15 cellular contexts compared by ENCODE assay signal in the genomic region with DNA sequence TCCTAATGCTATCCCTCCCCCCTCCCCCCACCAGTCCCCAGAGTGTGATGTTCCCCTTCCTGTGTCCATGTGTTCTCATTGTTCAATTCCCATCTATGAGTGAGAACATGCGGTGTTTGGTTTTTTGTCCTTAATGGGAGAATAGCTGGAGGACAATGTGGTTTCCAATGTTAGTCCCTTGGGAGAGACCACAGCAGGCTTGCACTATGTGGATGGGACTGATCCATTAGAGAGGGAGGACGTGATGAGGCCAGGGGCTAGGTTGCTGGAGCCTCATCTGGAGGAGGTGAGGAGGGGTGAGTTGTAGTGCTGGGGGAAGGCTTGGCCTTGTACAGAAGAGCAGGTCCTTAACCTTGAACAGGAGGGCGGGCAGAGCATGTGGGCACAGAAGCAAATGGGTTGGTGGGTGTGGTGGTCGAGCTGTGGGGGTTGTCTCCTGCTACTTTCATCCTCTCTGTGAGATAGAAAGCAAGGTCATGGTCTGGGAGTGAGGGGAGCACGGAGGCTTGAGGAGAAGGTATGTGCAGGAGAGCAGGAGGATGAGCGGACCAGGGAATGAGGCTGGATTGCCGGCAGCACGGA. TPM values are rescaled to one million over a fixed set of nuclear protein-coding genes. Genes with fewer than 3 reads are reported as not detected.
DNase-seq lines count a peak whose midpoint lies in the region; ATAC-seq and TF ChIP-seq lines count a peak whose summit lies in the region.
"Had no signal": no experiment of that assay in that cellular context is flagged by ENCODE, and none has a peak within 500 bp of the region (broad histone marks: within the 10 kb centered on the region; RNA-seq: fewer than 3 reads in every experiment).

No MANE protein-coding gene starts in this region.

- no peak overlapping the region for H4K5ac ChIP-seq in H9 (ENCODE audit: insufficient read length, low read depth, low read length)

- H3K9ac ChIP-seq in H9 (ENCODE audit: extremely low read depth, insufficient read length, low read length) = no peak overlapping the region

- H2BK12ac ChIP-seq in H9 (ENCODE audit: insufficient read length, low read depth, low read length) = no peak overlapping the region

- H2BK15ac ChIP-seq in H9 (ENCODE audit: low read depth, low read length) = no peak overlapping the region

- no peaks in the 10 kb centered on the region for H3K27me3 Mint-ChIP-seq in activated CD4-positive, alpha-beta T cell treated with anti-CD3 and anti-CD28 coated beads, Interleukin-2, amount 10 ng/mL, durations not matched to agents 24 days and 14 days
- no peaks in the 10 kb centered on the region; the same call in 1 of the 2 replicates for H3K27me3 Mint-ChIP-seq in H9 (ENCODE audit: low read depth)
- H3K27me3 Mint-ChIP-seq in activated T-helper 2 cell treated with anti-CD3 and anti-CD28 coated beads, Interferon-gamma antibody, Interleukin-2, Interleukin-4, amounts not matched to agents 10 μg/mL and 5 μg/mL and 100 μg/mL, durations not matched to agents 14 hours and 24 hours and 36 hours (ENCODE audit: low read depth) = no peaks in the 10 kb centered on the region
- H3K27me3 Mint-ChIP-seq in naive thymus-derived CD8-positive, alpha-beta T cell = no peaks in the 10 kb centered on the region

- no peak for ATAC-seq in naive thymus-derived CD8-positive, alpha-beta T cell
- ATAC-seq in GM18870 (IDR thresholded peaks at IDR 0.05; ENCODE audit: unreplicated experiment) (no peak), GM18505 (IDR thresholded peaks at IDR 0.05; ENCODE audit: unreplicated experiment) (no peak)
- ATAC-seq: stimulated activated naive CD8-positive, alpha-beta T cell treated with anti-CD3 and anti-CD28 coated beads, Interleukin-15, Interleukin-2, amounts not matched to agents 100 U/mL and 50 U/mL, for 24 hours had no signal

- H3K9me3 Mint-ChIP-seq in activated CD4-positive, alpha-beta T cell treated with anti-CD3 and anti-CD28 coated beads, Interleukin-2, amount 10 ng/mL, durations not matched to agents 24 days and 14 days = no peaks in the 10 kb centered on the region
- no peaks in the 10 kb centered on the region for H3K9me3 Mint-ChIP-seq in H9
- no peaks in the 10 kb centered on the region for H3K9me3 Mint-ChIP-seq in activated T-helper 2 cell treated with anti-CD3 and anti-CD28 coated beads, Interferon-gamma antibody, Interleukin-2, Interleukin-4, amounts not matched to agents 10 μg/mL and 5 μg/mL and 100 μg/mL, durations not matched to agents 14 hours and 24 hours and 36 hours
- no peaks in the 10 kb centered on the region for H3K9me3 Mint-ChIP-seq in naive thymus-derived CD8-positive, alpha-beta T cell

- H3K4me1 Mint-ChIP-seq in activated CD4-positive, alpha-beta T cell treated with anti-CD3 and anti-CD28 coated beads, Interleukin-2, amount 10 ng/mL, durations not matched to agents 24 days and 14 days = peaks cover 27% of the 10 kb centered on the region
- peaks cover 14 to 28% of the 10 kb centered on the region in 2 experiments for H3K4me1 Mint-ChIP-seq in H9
- H3K4me1 Mint-ChIP-seq in activated T-helper 2 cell treated with anti-CD3 and anti-CD28 coated beads, Interferon-gamma antibody, Interleukin-2, Interleukin-4, amounts not matched to agents 10 μg/mL and 5 μg/mL and 100 μg/mL, durations not matched to agents 14 hours and 24 hours and 36 hours (ENCODE audit: low read depth) = peaks cover 26% of the 10 kb centered on the region
- H3K4me1 Mint-ChIP-seq in naive thymus-derived CD8-positive, alpha-beta T cell = peaks cover 9 to 18% (median 14%) of the 10 kb centered on the region in 4 donors

- no peak for DNase-seq in activated CD4-positive, alpha-beta T cell treated with anti-CD3 and anti-CD28 coated beads, Interleukin-2, amount 10 ng/mL, durations not matched to agents 24 days and 14 days
- DNase-seq in activated CD4-positive, alpha-beta T cell treated with anti-CD3 and anti-CD28 coated beads, Interleukin-2, amount 50 U/mL, for 4 hours = no peak
- no peak for DNase-seq in H9
- DNase-seq in activated T-helper 2 cell treated with anti-CD3 and anti-CD28 coated beads, Interferon-gamma antibody, Interleukin-2, Interleukin-4, amounts not matched to agents 10 μg/mL and 5 μg/mL and 100 μg/mL, durations not matched to agents 14 hours and 24 hours and 36 hours (ENCODE audit: low spot score) = no peak
- DNase-seq in naive thymus-derived CD8-positive, alpha-beta T cell = no peak
- DNase-seq in SIG-M5 (lab: John Stamatoyannopoulos, UW) = no peak
- DNase-seq: EL; erythroblast; Kasumi-1; lower lobe of right lung; NCI-H2227 treated with DMSO at 0.1 percent for 48 hours; stimulated activated naive CD8-positive, alpha-beta T cell treated with anti-CD3 and anti-CD28 coated beads, Interleukin-15, Interleukin-2, amounts not matched to agents 100 U/mL and 50 U/mL, for 24 hours had no signal

- no peak overlapping the region for H3K18ac ChIP-seq in H9 (ENCODE audit: insufficient read length, low read depth, low read length)

- H2AFZ ChIP-seq in H9 (ENCODE audit: low read length) = no peak overlapping the region

- TF ChIP-seq POLR2A in GM18505 (IDR thresholded peaks at IDR 0.05; ENCODE audit: borderline replicate concordance, extremely low read depth, insufficient read depth, insufficient read length) = no peak

- no peaks in the 10 kb centered on the region for H3K79me1 ChIP-seq in H9 (ENCODE audit: insufficient read depth, low read depth, low read length, poor library complexity, severe bottlenecking)

- H3K27me3 ChIP-seq in H9 (ENCODE audit: insufficient read depth, low read length) = no peaks in the 10 kb centered on the region

- no peak overlapping the region for H3K14ac ChIP-seq in H9 (ENCODE audit: insufficient read depth, low read length)

- H4K91ac ChIP-seq in H9 (ENCODE audit: insufficient read length, low read depth, low read length) = no peak overlapping the region

- H2AK5ac ChIP-seq in H9 (ENCODE audit: insufficient read length, low read length) = no peak overlapping the region

- H3K9me3 ChIP-seq in H9 (ENCODE audit: control insufficient read depth, low read depth, low read length) = no peaks in the 10 kb centered on the region
- H3K9me3 ChIP-seq: A549, lower lobe of right lung had no signal

- intact Hi-C loops in activated CD4-positive, alpha-beta T cell treated with anti-CD3 and anti-CD28 coated beads, Interleukin-2, amount 10 ng/mL, durations not matched to agents 24 days and 14 days (cut with micrococcal nuclease) = loop anchor here (1.0 kb wide), 3 partner anchors 36 to 120 kb away; no protein-coding TSS in a partner anchor
- intact Hi-C loops in activated T-helper 2 cell treated with anti-CD3 and anti-CD28 coated beads, Interferon-gamma antibody, Interleukin-2, Interleukin-4, amounts not matched to agents 10 μg/mL and 5 μg/mL and 100 μg/mL, durations not matched to agents 14 hours and 24 hours and 36 hours (cut with micrococcal nuclease) = loop anchor here (1.0 to 2.0 kb wide), 3 partner anchors 21 to 120 kb away; a partner anchor contains a TSS

- H2BK20ac ChIP-seq in H9 (ENCODE audit: low read depth, low read length, poor library complexity, severe bottlenecking) = no peak overlapping the region

- peaks cover 3% of the 10 kb centered on the region; the same call in 1 of the 2 replicates for H3K4me1 ChIP-seq in H9 (ENCODE audit: insufficient read depth, low read length)

- H3K23ac ChIP-seq in H9 (ENCODE audit: insufficient read length, low read depth, low read length) = no peak overlapping the region

- peaks cover 29% of the 10 kb centered on the region for H3K36me3 Mint-ChIP-seq in activated CD4-positive, alpha-beta T cell treated with anti-CD3 and anti-CD28 coated beads, Interleukin-2, amount 10 ng/mL, durations not matched to agents 24 days and 14 days (ENCODE audit: low read depth)
- peaks cover 10 to 44% (median 30%) of the 10 kb centered on the region in 3 experiments for H3K36me3 Mint-ChIP-seq in H9 (ENCODE audit: insufficient read depth in 1 of 3, low read depth in 3 of 3)
- H3K36me3 Mint-ChIP-seq in activated T-helper 2 cell treated with anti-CD3 and anti-CD28 coated beads, Interferon-gamma antibody, Interleukin-2, Interleukin-4, amounts not matched to agents 10 μg/mL and 5 μg/mL and 100 μg/mL, durations not matched to agents 14 hours and 24 hours and 36 hours (ENCODE audit: low read depth) = peaks cover 32% of the 10 kb centered on the region
- peaks cover 0 to 32% (median 0%) of the 10 kb centered on the region in 3 donors for H3K36me3 Mint-ChIP-seq in naive thymus-derived CD8-positive, alpha-beta T cell

- no peak overlapping the region for H3K27ac ChIP-seq in H9 (ENCODE audit: insufficient read length, low read depth, low read length)
- H3K27ac ChIP-seq: lower lobe of right lung had no signal

- no peaks in the 10 kb centered on the region for H3K79me2 ChIP-seq in H9 (ENCODE audit: insufficient read depth, low read length)

- no peak overlapping the region for H4K8ac ChIP-seq in H9 (replicated peaks; ENCODE audit: insufficient read length, low read depth, low read length)

- no peak overlapping the region for H3K4me3 Mint-ChIP-seq in activated CD4-positive, alpha-beta T cell treated with anti-CD3 and anti-CD28 coated beads, Interleukin-2, amount 10 ng/mL, durations not matched to agents 24 days and 14 days
- H3K4me3 Mint-ChIP-seq in H9 = no peak overlapping the region
- no peak overlapping the region for H3K4me3 Mint-ChIP-seq in activated T-helper 2 cell treated with anti-CD3 and anti-CD28 coated beads, Interferon-gamma antibody, Interleukin-2, Interleukin-4, amounts not matched to agents 10 μg/mL and 5 μg/mL and 100 μg/mL, durations not matched to agents 14 hours and 24 hours and 36 hours (ENCODE audit: low read depth)
- H3K4me3 Mint-ChIP-seq in naive thymus-derived CD8-positive, alpha-beta T cell = no peak overlapping the region

- POLR2A ChIA-PET in naive thymus-derived CD8-positive, alpha-beta T cell (lab: Charles Lee) = interaction anchor here (1.3 to 2.2 kb wide), 3 partner anchors 12 to 119 kb away, joined by 4 to 9 read pairs (median 9); a partner anchor contains a TSS

- no peaks in the 10 kb centered on the region for H4K20me1 ChIP-seq in H9 (ENCODE audit: control insufficient read depth, insufficient read depth, insufficient read length)

- no peaks in the 10 kb centered on the region for H3K23me2 ChIP-seq in H9 (ENCODE audit: insufficient read length, low read depth, low read length, poor library complexity, severe bottlenecking)

- H2BK120ac ChIP-seq in H9 (ENCODE audit: low read depth, low read length, poor library complexity, severe bottlenecking) = no peak overlapping the region

- H2BK5ac ChIP-seq in H9 (ENCODE audit: insufficient read length, low read length) = no peak overlapping the region

- no peak overlapping the region for H3K56ac ChIP-seq in H9 (ENCODE audit: insufficient read length, low read depth, low read length)

- WGBS in H9 (ENCODE audit: extremely low coverage, insufficient read length, low lambda C conversion rate) = no CpG with 5 or more reads among the region's 8 CpGs

- H3T11ph ChIP-seq in H9 (ENCODE audit: low read length) = no peak overlapping the region

- H3K4me2 ChIP-seq in H9 (ENCODE audit: insufficient read depth, insufficient read length, low read length) = no peak overlapping the region
- H3K4me2 ChIP-seq: A549 had no signal

- H3K4ac ChIP-seq in H9 (ENCODE audit: low read depth, low read length) = no peak overlapping the region

- H3K27ac Mint-ChIP-seq in activated CD4-positive, alpha-beta T cell treated with anti-CD3 and anti-CD28 coated beads, Interleukin-2, amount 10 ng/mL, durations not matched to agents 24 days and 14 days = peak overlapping the region; percentile 89
- peak overlapping the region in 2 of 3 experiments; percentile 6 to 37; a peak in 2 of 7 replicates for H3K27ac Mint-ChIP-seq in H9
- H3K27ac Mint-ChIP-seq in activated T-helper 2 cell treated with anti-CD3 and anti-CD28 coated beads, Interferon-gamma antibody, Interleukin-2, Interleukin-4, amounts not matched to agents 10 μg/mL and 5 μg/mL and 100 μg/mL, durations not matched to agents 14 hours and 24 hours and 36 hours = peak overlapping the region; percentile 79
- H3K27ac Mint-ChIP-seq in naive thymus-derived CD8-positive, alpha-beta T cell = peak overlapping the region in 8 of 10 donors; percentile 49 to 90 (median 79)

- TF ChIP-seq CTCF in H9 (conservative IDR thresholded peaks at IDR 0.05) = no peak

RNA-seq across cellular contexts. Expression of a gene that starts 11.4 kb away (rescaled TPM):
- 209 and 218 TPM in 2 replicates for total RNA-seq in activated CD4-positive, alpha-beta T cell treated with anti-CD3 and anti-CD28 coated beads, Interleukin-2, amount 10 ng/mL, durations not matched to agents 24 days and 14 days
- total RNA-seq in H9 (2021) = 144 and 146 TPM in 2 replicates
- 191 and 202 TPM in 2 replicates for total RNA-seq in activated T-helper 2 cell treated with anti-CD3 and anti-CD28 coated beads, Interferon-gamma antibody, Interleukin-2, Interleukin-4, amounts not matched to agents 10 μg/mL and 5 μg/mL and 100 μg/mL, durations not matched to agents 14 hours and 24 hours and 36 hours
- total RNA-seq in naive thymus-derived CD8-positive, alpha-beta T cell = 100 to 1,000 TPM; 106 TPM
- polyA plus RNA-seq in naive thymus-derived CD8-positive, alpha-beta T cell = 10 to 100 TPM; 16.3 to 21.9 (median 18.2) TPM

RNA-seq across cellular contexts. Expression of a gene that starts 21.1 kb away (rescaled TPM):
- 19.7 TPM in 2 replicates for total RNA-seq in activated CD4-positive, alpha-beta T cell treated with anti-CD3 and anti-CD28 coated beads, Interleukin-2, amount 10 ng/mL, durations not matched to agents 24 days and 14 days
- total RNA-seq in H9 (2021) = 19.3 and 20.7 TPM in 2 replicates
- total RNA-seq in activated T-helper 2 cell treated with anti-CD3 and anti-CD28 coated beads, Interferon-gamma antibody, Interleukin-2, Interleukin-4, amounts not matched to agents 10 μg/mL and 5 μg/mL and 100 μg/mL, durations not matched to agents 14 hours and 24 hours and 36 hours = 17.4 and 19.6 TPM in 2 replicates
- total RNA-seq in naive thymus-derived CD8-positive, alpha-beta T cell = 10 to 100 TPM; 17.1 to 23.1 TPM
- 1 to 10 TPM; 3.5 to 5.6 (median 3.8) TPM for polyA plus RNA-seq in naive thymus-derived CD8-positive, alpha-beta T cell

Comparison
In these comparisons a context has a peak if more than half of its experiments do, and no peak if none do; other contexts are left out.
1. H3K27ac Mint-ChIP-seq: peak in every context shown above with its lines; median percentile 89 in activated CD4-positive, alpha-beta T cell treated with anti-CD3 and anti-CD28 coated beads, Interleukin-2, amount 10 ng/mL, durations not matched to agents 24 days and 14 days; 79 in activated T-helper 2 cell treated with anti-CD3 and anti-CD28 coated beads, Interferon-gamma antibody, Interleukin-2, Interleukin-4, amounts not matched to agents 10 μg/mL and 5 μg/mL and 100 μg/mL, durations not matched to agents 14 hours and 24 hours and 36 hours; 79 in naive thymus-derived CD8-positive, alpha-beta T cell; 22 in H9.